Comparison of ENCODE assay signal across 1 cellular context in genomic region chr15:89358755-89359439, GRCh38.
TF ChIP-seq lines count a peak whose summit lies in the region.

No MANE protein-coding gene starts in this region.

TF ChIP-seq in HepG2, 621 proteins besides CTCF, POLR2A, EP300 and RAD21 (continued from another document and continues in another):
- TF ChIP-seq, protein P1, sequence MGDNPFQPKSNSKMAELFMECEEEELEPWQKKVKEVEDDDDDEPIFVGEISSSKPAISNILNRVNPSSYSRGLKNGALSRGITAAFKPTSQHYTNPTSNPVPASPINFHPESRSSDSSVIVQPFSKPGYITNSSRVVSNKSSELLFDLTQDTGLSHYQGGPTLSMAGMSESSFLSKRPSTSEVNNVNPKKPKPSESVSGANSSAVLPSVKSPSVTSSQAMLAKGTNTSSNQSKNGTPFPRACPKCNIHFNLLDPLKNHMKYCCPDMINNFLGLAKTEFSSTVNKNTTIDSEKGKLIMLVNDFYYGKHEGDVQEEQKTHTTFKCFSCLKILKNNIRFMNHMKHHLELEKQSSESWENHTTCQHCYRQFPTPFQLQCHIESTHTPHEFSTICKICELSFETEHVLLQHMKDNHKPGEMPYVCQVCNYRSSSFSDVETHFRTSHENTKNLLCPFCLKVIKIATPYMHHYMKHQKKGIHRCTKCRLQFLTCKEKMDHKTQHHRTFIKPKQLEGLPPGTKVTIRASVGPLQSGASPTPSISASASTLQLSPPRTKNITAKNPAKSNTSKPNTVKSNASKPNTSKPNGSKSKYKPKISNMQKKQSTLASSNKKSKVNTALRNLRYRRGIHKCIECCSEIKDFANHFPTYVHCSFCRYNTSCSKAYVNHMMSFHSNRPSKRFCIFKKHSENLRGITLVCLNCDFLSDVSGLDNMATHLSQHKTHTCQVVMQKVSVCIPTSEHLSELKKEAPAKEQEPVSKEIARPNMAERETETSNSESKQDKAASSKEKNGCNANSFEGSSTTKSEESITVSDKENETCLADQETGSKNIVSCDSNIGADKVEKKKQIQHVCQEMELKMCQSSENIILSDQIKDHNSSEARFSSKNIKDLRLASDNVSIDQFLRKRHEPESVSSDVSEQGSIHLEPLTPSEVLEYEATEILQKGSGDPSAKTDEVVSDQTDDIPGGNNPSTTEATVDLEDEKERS (CRISPR knock-in tag; IDR thresholded peaks at IDR 0.05), result no peak
- 0 out of 2 replicates have a peak, but pooled peaks have one; percentile 9 for TF ChIP-seq ADNP (CRISPR knock-in tag; IDR thresholded peaks at IDR 0.05)
- TF ChIP-seq POGK (CRISPR knock-in tag; conservative IDR thresholded peaks at IDR 0.05), result 0 out of 2 replicates have a peak, but pooled peaks have one; percentile 62
- TF ChIP-seq SYNCRIP (IDR thresholded peaks at IDR 0.05; ENCODE audit: insufficient read depth, low read depth, low read length), result no peak
- no peak for TF ChIP-seq NFAT5 (CRISPR knock-in tag; IDR thresholded peaks at IDR 0.05)
- TF ChIP-seq TCF12 (IDR thresholded peaks at IDR 0.05), result no peak
- TF ChIP-seq TCF12 (CRISPR knock-in tag; IDR thresholded peaks at IDR 0.05), result no peak
- no peak for TF ChIP-seq NPAS2 (CRISPR knock-in tag; IDR thresholded peaks at IDR 0.05; ENCODE audit: borderline replicate concordance)
- no peak; the same call in 1 of the 2 replicates for TF ChIP-seq SRY (CRISPR knock-in tag; IDR thresholded peaks at IDR 0.05)
- TF ChIP-seq, protein P2, sequence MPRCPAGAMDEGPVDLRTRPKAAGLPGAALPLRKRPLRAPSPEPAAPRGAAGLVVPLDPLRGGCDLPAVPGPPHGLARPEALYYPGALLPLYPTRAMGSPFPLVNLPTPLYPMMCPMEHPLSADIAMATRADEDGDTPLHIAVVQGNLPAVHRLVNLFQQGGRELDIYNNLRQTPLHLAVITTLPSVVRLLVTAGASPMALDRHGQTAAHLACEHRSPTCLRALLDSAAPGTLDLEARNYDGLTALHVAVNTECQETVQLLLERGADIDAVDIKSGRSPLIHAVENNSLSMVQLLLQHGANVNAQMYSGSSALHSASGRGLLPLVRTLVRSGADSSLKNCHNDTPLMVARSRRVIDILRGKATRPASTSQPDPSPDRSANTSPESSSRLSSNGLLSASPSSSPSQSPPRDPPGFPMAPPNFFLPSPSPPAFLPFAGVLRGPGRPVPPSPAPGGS (CRISPR knock-in tag; IDR thresholded peaks at IDR 0.05), result no peak
- TF ChIP-seq GATAD2A (CRISPR knock-in tag; IDR thresholded peaks at IDR 0.05), result 0 out of 2 replicates have a peak, but pooled peaks have one; percentile 22
- TF ChIP-seq, protein P3, sequence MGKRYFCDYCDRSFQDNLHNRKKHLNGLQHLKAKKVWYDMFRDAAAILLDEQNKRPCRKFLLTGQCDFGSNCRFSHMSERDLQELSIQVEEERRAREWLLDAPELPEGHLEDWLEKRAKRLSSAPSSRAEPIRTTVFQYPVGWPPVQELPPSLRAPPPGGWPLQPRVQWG (CRISPR knock-in tag; IDR thresholded peaks at IDR 0.05; ENCODE audit: borderline replicate concordance, low read depth), result no peak
- no peak for TF ChIP-seq PREB (CRISPR knock-in tag; IDR thresholded peaks at IDR 0.05)
- no peak for TF ChIP-seq TAF1 (CRISPR knock-in tag; IDR thresholded peaks at IDR 0.05)
- TF ChIP-seq, protein P4, sequence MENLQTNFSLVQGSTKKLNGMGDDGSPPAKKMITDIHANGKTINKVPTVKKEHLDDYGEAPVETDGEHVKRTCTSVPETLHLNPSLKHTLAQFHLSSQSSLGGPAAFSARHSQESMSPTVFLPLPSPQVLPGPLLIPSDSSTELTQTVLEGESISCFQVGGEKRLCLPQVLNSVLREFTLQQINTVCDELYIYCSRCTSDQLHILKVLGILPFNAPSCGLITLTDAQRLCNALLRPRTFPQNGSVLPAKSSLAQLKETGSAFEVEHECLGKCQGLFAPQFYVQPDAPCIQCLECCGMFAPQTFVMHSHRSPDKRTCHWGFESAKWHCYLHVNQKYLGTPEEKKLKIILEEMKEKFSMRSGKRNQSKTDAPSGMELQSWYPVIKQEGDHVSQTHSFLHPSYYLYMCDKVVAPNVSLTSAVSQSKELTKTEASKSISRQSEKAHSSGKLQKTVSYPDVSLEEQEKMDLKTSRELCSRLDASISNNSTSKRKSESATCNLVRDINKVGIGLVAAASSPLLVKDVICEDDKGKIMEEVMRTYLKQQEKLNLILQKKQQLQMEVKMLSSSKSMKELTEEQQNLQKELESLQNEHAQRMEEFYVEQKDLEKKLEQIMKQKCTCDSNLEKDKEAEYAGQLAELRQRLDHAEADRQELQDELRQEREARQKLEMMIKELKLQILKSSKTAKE (CRISPR knock-in tag; IDR thresholded peaks at IDR 0.05; ENCODE audit: borderline replicate concordance), result no peak
- peak; percentile 60; the same call in 1 of the 2 replicates for TF ChIP-seq PITX1 (CRISPR knock-in tag; IDR thresholded peaks at IDR 0.05)
- no peak for TF ChIP-seq TOPORS (CRISPR knock-in tag; IDR thresholded peaks at IDR 0.05)
- TF ChIP-seq AHR (CRISPR knock-in tag; IDR thresholded peaks at IDR 0.05), result no peak
- no peak for TF ChIP-seq FUBP1 (CRISPR knock-in tag; IDR thresholded peaks at IDR 0.05; ENCODE audit: borderline replicate concordance)
- TF ChIP-seq GPBP1L1 (CRISPR knock-in tag; IDR thresholded peaks at IDR 0.05), result no peak
- TF ChIP-seq STAG1 (CRISPR knock-in tag; IDR thresholded peaks at IDR 0.05), result peak; percentile 93
- no peak for TF ChIP-seq JUN (CRISPR knock-in tag; IDR thresholded peaks at IDR 0.05)
- 0 out of 2 replicates have a peak, but pooled peaks have one; percentile 28 for TF ChIP-seq GMEB1 (CRISPR knock-in tag; IDR thresholded peaks at IDR 0.05; ENCODE audit: borderline replicate concordance)
- peak; percentile 62; the same call in 1 of the 2 replicates for TF ChIP-seq CHCHD3 (CRISPR knock-in tag; IDR thresholded peaks at IDR 0.05)
- TF ChIP-seq ZNF468 (CRISPR knock-in tag; IDR thresholded peaks at IDR 0.05), result no peak
- no peak for TF ChIP-seq ATF6 (CRISPR knock-in tag; conservative IDR thresholded peaks at IDR 0.05)
- no peak for TF ChIP-seq ZSCAN31 (CRISPR knock-in tag; IDR thresholded peaks at IDR 0.05; ENCODE audit: low read depth)
- TF ChIP-seq THAP11 (CRISPR knock-in tag; IDR thresholded peaks at IDR 0.05), result no peak
